11 cellular contexts compared by ENCODE assay signal in the genomic region with DNA sequence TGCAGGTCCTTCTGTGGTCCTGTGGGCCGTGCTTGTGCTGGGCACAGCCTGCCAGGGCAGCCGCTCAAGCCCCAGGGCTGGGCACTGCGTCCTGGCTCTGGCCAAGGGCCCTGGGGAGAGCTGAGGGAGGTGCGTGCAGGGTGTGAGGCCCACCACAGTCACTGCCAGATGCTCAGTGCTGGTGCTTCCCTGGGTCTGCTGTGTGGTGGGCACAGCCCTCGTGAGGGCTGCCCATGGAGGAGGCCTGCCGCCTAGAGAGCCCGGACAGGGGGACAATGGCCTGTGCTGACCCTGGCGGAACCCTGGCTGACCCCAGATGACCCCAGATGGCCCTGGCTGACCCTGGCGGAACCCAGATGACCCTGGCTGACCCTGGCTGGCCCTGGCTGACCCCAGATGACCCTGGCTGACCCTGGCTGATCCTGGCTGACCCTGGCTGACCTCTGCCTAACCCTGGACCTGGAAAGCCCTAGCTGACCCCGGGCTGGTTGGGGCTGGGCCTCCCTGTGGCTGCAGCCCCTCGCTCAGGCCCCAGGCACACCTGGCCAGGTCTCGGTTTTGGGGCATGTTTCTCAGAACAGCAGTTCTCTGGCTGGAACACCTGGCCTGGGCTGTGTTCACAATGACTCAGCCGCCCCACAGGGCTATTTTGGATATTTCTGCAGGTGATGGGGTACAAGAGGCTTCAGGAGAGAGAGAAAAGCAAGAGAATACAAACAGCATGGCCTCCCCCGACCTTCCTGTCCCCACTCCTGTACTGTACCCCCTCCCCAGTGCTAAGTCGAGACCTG. TPM values are rescaled to one million over a fixed set of nuclear protein-coding genes. Genes with fewer than 3 reads are reported as not detected.
DNase-seq lines count a peak whose midpoint lies in the region; ATAC-seq, FAIRE-seq and TF ChIP-seq lines count a peak whose summit lies in the region.
"Had no signal": no experiment of that assay in that cellular context is flagged by ENCODE, and none has a peak within 500 bp of the region (broad histone marks: within the 10 kb centered on the region; RNA-seq: fewer than 3 reads in every experiment).

No MANE protein-coding gene starts in this region.

- POLR2A ChIA-PET in PC-3 (lab: Charles Lee; ENCODE audit: unreplicated experiment) = no interaction called here

- no peak overlapping the region for H2AFZ ChIP-seq in PC-3 (ENCODE audit: low read length)

- FAIRE-seq in small intestine (lab: Jason Lieb, UNC) = no peak
- FAIRE-seq: RCC 7860 had no signal

- no peaks in the 10 kb centered on the region for H3K9me2 ChIP-seq in PC-3 (replicated peaks; ENCODE audit: low read length)

- H3K9me3 ChIP-seq in PC-3 (ENCODE audit: low read length) (no peaks in the 10 kb centered on the region), small intestine (ENCODE audit: control insufficient read depth, low read depth) (no peaks in the 10 kb centered on the region)

- intact Hi-C loops in PC-3 (cut with micrococcal nuclease) = no loop called here

- 64 to 68% (median 65%) methylated on average over 14 to 15 of the region's 15 CpGs for WGBS in small intestine, 3 donors

- ATAC-seq in HG02642 (IDR thresholded peaks at IDR 0.05; ENCODE audit: poor library complexity, unreplicated experiment) = peak; percentile 34
- ATAC-seq in PC-3 = peak; percentile 27; the same call in 1 of the 2 replicates

- no peak overlapping the region for H3K9ac ChIP-seq in PC-3 (ENCODE audit: low read length)

- no peak overlapping the region for H3K4me3 ChIP-seq in PC-3 (ENCODE audit: low read length)
- H3K4me3 ChIP-seq in small intestine (ENCODE audit: low read depth in 1 of 2, low read length in 2 of 2) = no peak overlapping the region
- H3K4me3 ChIP-seq: lung, smooth muscle cell had no signal

- CTCF ChIA-PET in PC-3 (lab: Charles Lee) = no interaction called here

- no peak for TF ChIP-seq CTCF in PC-3 (conservative IDR thresholded peaks at IDR 0.05; ENCODE audit: low read depth, low read length)

- H3K27me3 ChIP-seq in PC-3 (ENCODE audit: low read length) (no peaks in the 10 kb centered on the region), small intestine (ENCODE audit: control insufficient read depth in 2 of 2, insufficient read depth in 2 of 2, low read length in 2 of 2) (no peaks in the 10 kb centered on the region)

- H3K79me2 ChIP-seq in PC-3 (ENCODE audit: low read length) = no peaks in the 10 kb centered on the region

- H3K4me1 ChIP-seq in PC-3 (ENCODE audit: insufficient read depth, low read length) (no peaks in the 10 kb centered on the region), small intestine (ENCODE audit: control insufficient read depth in 2 of 2, insufficient read depth in 1 of 2, low read depth in 1 of 2, low read length in 1 of 2) (no peaks in the 10 kb centered on the region)

- DNase-seq in PC-3 (no peak), small intestine (no peak), NCI-H1048 (lab: John Stamatoyannopoulos, UW) (no peak), NCI-H146 treated with DMSO at 0.1 percent for 48 hours (lab: John Stamatoyannopoulos, UW; ENCODE audit: unreplicated experiment) (no peak), NCI-H748 treated with DMSO at 0.1 percent for 48 hours (lab: John Stamatoyannopoulos, UW) (no peak), DMS 273 treated with DMSO at 0.1 percent for 48 hours (lab: John Stamatoyannopoulos, UW) (no peak)

- no TSS peak for BruUV-seq in PC-3 (replicated peaks; lab: Mats Ljungman, UMichigan)

- H3K27ac ChIP-seq in PC-3 (ENCODE audit: low read length) (no peak overlapping the region), small intestine (ENCODE audit: low read depth in 1 of 2, low read length in 1 of 2) (peak overlapping the region; percentile 30 to 87)

- H4K20me1 ChIP-seq in PC-3 (ENCODE audit: low read length) = no peaks in the 10 kb centered on the region

- H3K36me3 ChIP-seq in PC-3 (ENCODE audit: low read depth, low read length) (no peaks in the 10 kb centered on the region), small intestine (ENCODE audit: control insufficient read depth in 2 of 2, insufficient read depth in 2 of 2, low read length in 2 of 2) (no peaks in the 10 kb centered on the region)

- H3K4me2 ChIP-seq in PC-3 (ENCODE audit: low read length) = no peak overlapping the region
- H3K4me2 ChIP-seq: smooth muscle cell had no signal

- H3F3A ChIP-seq in PC-3 (ENCODE audit: low read length, unreplicated experiment) = no peaks in the 10 kb centered on the region

- TF ChIP-seq POLR2A in GM19099 (IDR thresholded peaks at IDR 0.05; ENCODE audit: extremely low read depth, insufficient read length, low read depth) = peak; percentile 16

RNA-seq across cellular contexts. Expression of a gene that starts 55.4 kb away (rescaled TPM):
- total RNA-seq in PC-3 (2014; rRNA removed) = 27.5 and 33.6 TPM in 2 replicates
- polyA plus RNA-seq in small intestine = 1 to 10 TPM in 1 of 3 donors, not detected in 2; 2.0 TPM
